Comparison of ENCODE assay signal across 8 cellular contexts in the genomic region with DNA sequence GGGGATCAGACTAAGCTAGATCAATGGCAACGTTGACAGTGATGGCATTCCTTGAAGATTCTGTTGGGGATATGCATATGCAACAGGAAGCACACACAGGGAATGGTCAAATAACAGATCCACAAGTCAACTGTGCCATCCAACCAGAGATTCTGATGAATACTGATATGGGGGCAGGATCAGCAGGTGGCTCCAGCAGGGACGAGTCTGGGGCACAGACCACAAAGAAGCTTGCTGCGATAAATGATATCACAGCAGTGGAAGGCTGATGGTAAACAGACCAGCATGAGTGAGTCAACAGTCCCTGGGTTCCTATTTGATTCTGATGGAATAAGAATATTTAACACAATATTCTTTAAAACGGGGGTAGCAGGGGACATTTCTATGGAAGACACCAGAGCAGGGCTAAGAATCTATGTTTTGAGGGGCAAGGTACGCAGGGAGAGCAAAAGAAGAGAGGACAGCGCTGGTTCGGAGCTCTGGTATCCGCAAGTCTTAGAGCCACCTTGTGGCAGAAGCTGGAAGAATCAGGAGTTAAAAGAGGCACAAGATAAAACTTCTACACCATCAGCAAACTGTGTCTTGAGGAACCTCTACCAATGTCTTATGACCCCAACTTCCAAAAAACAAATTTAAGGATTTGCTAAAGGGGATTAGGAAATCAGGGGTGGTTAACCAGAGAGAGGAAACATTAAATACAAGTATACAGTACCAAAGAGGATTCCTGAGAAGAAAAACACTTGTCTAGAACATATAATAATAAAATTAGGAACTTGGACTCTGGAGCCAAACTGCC. TPM values are rescaled to one million over a fixed set of nuclear protein-coding genes. Genes with fewer than 3 reads are reported as not detected.
DNase-seq lines count a peak whose midpoint lies in the region; ATAC-seq, FAIRE-seq and TF ChIP-seq lines count a peak whose summit lies in the region.
"Not testable (repeated sequence)": the region's sequence is repeated elsewhere in the genome, so short reads cannot be mapped to it uniquely, and the experiment has no call there.

No MANE protein-coding gene starts in this region.

- not testable (repeated sequence) for H3K4me1 ChIP-seq in keratinocyte (ENCODE audit: control insufficient read depth, extremely low read depth, insufficient read depth, low read length)

- not testable (repeated sequence) for H3K27me3 ChIP-seq in keratinocyte (ENCODE audit: control insufficient read depth, extremely low read depth, insufficient read depth, low read length)

- H3K4me3 ChIP-seq in keratinocyte (ENCODE audit: control insufficient read depth in 2 of 3, extremely low read depth in 1 of 3, insufficient read depth in 2 of 3, low read depth in 1 of 3, low read length in 3 of 3); retinal pigment epithelial cell (ENCODE audit: low read length): not testable (repeated sequence)

- FAIRE-seq in keratinocyte (lab: Jason Lieb, UNC): not testable (repeated sequence)

- ATAC-seq in HG03039 (IDR thresholded peaks at IDR 0.05; ENCODE audit: unreplicated experiment): peak; percentile 45

- not testable (repeated sequence) for H2AFZ ChIP-seq in keratinocyte (ENCODE audit: control insufficient read depth, low read length)

- not testable (repeated sequence) for H3K79me2 ChIP-seq in keratinocyte (ENCODE audit: control insufficient read depth, insufficient read depth, low read length)

- not testable (repeated sequence) for H3K36me3 ChIP-seq in keratinocyte (ENCODE audit: control insufficient read depth in 2 of 2, extremely low read depth in 1 of 2, insufficient read depth in 2 of 2, low read length in 2 of 2)

- TF ChIP-seq CTCF in 22Rv1 (IDR thresholded peaks at IDR 0.05): peak; percentile 54
- TF ChIP-seq CTCF in GM12874 (IDR thresholded peaks at IDR 0.05; ENCODE audit: insufficient read depth, low read depth, low read length): peak; percentile 51
- peak; percentile 12 to 47 (median 43) for TF ChIP-seq CTCF in keratinocyte (optimal IDR thresholded peaks at IDR 0.05 in 1 of 3, IDR thresholded peaks at IDR 0.05 in 1 of 3, conservative IDR thresholded peaks at IDR 0.05 in 1 of 3; ENCODE audit: extremely low read depth in 1 of 3, insufficient read depth in 2 of 3, low read length in 3 of 3)
- peak; percentile 56 for TF ChIP-seq CTCF in retinal pigment epithelial cell (conservative IDR thresholded peaks at IDR 0.05; ENCODE audit: low read depth, low read length)

- not testable (repeated sequence) for H3K27ac ChIP-seq in 22Rv1; keratinocyte (ENCODE audit: control insufficient read depth, insufficient read depth, low read length)

- dilution Hi-C loops in keratinocyte (cut with MboI; ENCODE audit: extremely low pct_ligation_motif_present, low sequenced_read_pairs): not testable (repeated sequence)

- not testable (repeated sequence) for H3K9me1 ChIP-seq in keratinocyte (ENCODE audit: control insufficient read depth, extremely low read depth, insufficient read depth, low read length)

- not testable (repeated sequence) for H3K4me2 ChIP-seq in keratinocyte (ENCODE audit: control insufficient read depth, extremely low read depth, insufficient read depth, low read depth, low read length)

- DNase-seq in NOMO-1 treated with dmso at 0.1 percent for 144 hours (lab: John Stamatoyannopoulos, UW; ENCODE audit: unreplicated experiment) (peak; percentile 42), cerebellar cortex (ENCODE audit: low spot score) (peak; percentile 28)
- peak; percentile 31 to 35 for DNase-seq in activated CD4-positive, alpha-beta T cell treated with anti-CD3 and anti-CD28 coated beads, Interleukin-2, amount 50 U/mL, for 4 hours
- DNase-seq in keratinocyte (ENCODE audit: low read depth, low spot score); retinal pigment epithelial cell (ENCODE audit: low read depth): not testable (repeated sequence)

- not testable (repeated sequence) for H4K20me1 ChIP-seq in keratinocyte (ENCODE audit: control insufficient read depth, extremely low read depth, insufficient read depth, low read length)

- H3K9ac ChIP-seq in keratinocyte (ENCODE audit: control insufficient read depth, extremely low read depth, insufficient read depth, low read length): not testable (repeated sequence)

- not testable (repeated sequence) for H3K9me3 ChIP-seq in keratinocyte (ENCODE audit: control insufficient read depth, low read depth, low read length)

RNA-seq across cellular contexts. Expression of gene CD58, which starts 25.3 kb away (rescaled TPM):
- 15.6 to 38.6 TPM (median 32.6 TPM) in 3 replicates for polyA plus RNA-seq in keratinocyte
- 18.5 TPM for polyA plus RNA-seq in keratinocyte (2011; ENCODE audit: low read depth)
- 9.7 and 31.0 TPM in 2 replicates for polyA plus RNA-seq in keratinocyte (2011; cell fraction: cytosol; rRNA removed)
- polyA plus RNA-seq in keratinocyte (2011; cell fraction: nucleus; rRNA removed): 43.2 and 51.9 TPM in 2 replicates
- 13.9 and 22.2 TPM in 2 replicates for polyA plus RNA-seq in keratinocyte (2012; ENCODE audit: low replicate concordance)
- polyA minus RNA-seq in keratinocyte: 4.1 to 14.3 TPM (median 7.4 TPM) in 3 replicates
- 7.5 TPM for polyA minus RNA-seq in keratinocyte (2011; cell fraction: cytosol; rRNA and poly(A)+ RNA removed)
- polyA minus RNA-seq in keratinocyte (2011; cell fraction: nucleus; rRNA and poly(A)+ RNA removed): 12.2 and 19.2 TPM in 2 replicates
